Comparison of ENCODE assay signal across 19 cellular contexts in the genomic region with DNA sequence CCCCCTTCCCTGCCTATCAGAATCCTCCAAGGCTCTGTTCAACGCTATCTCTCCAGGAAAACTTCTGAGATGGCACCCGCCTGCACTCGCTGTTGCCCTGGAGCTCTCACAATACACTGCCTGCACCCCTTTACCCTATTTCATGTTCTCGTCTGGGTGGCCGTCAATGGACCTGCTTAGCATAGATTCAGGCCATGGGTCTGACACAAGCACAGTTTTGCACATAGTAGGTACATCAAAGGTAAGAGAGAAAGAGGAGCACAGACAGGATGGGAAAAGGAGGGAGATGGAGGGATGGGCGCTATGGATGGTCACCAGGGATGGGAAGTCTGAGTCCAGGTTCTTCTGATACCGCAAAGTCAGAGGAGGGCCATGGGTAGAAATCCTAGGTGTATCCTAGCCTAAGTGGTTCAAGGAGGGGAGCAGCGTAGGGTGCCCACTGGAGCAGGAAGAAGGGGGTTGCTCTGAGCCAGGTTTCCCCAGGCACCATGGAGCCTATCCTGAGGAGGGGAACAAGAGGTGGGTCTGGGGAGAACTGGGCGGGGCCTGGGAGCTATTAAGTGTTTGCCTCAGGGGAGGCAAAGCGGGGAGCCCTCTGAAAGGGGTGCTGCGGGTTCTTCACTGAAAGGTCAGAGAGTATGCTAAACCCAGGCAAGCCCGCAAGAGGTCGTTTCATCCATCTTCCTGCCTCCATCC.
"Had no signal": no experiment of that assay in that cellular context is flagged by ENCODE, and none has a peak within 500 bp of the region (broad histone marks: within the 10 kb centered on the region; RNA-seq: fewer than 3 reads in every experiment).

No MANE protein-coding gene starts in this region.

- H3K27ac ChIP-seq: brain microvascular endothelial cell, colonic mucosa, gastrocnemius medialis, heart left ventricle, neutrophil, WERI-Rb-1 had no signal

- H3K9me3 ChIP-seq: colonic mucosa, gastrocnemius medialis, heart left ventricle, neutrophil had no signal

- H3K4me1 ChIP-seq: colonic mucosa had no signal

- DNase-seq: activated CD4-positive, alpha-beta T cell treated with anti-CD3 and anti-CD28 coated beads for 1 hour; activated CD4-positive, alpha-beta T cell treated with anti-CD3 and anti-CD28 coated beads, Interleukin-2, amount 50 U/mL, for 4 hours; activated naive CD4-positive, alpha-beta T cell; activated naive CD8-positive, alpha-beta T cell treated with anti-CD3 and anti-CD28 coated beads for 36 hours; anterior cingulate cortex; brain microvascular endothelial cell; colonic mucosa; gastrocnemius medialis; naive thymus-derived CD8-positive, alpha-beta T cell; stimulated activated CD4-positive, alpha-beta T cell treated with anti-CD3 and anti-CD28 coated beads, Interleukin-12 subunit alpha, Interleukin-12 subunit beta, amount 100 ng/mL, for 4 hours; stimulated activated CD4-positive, alpha-beta T cell treated with anti-CD3 and anti-CD28 coated beads, Interleukin-1b, Interleukin-23, amount 100 ng/mL, for 48 hours; stimulated activated CD8-positive, alpha-beta memory T cell treated with anti-CD3 and anti-CD28 coated beads, Interleukin-4, amount 100 ng/mL, for 48 hours; stimulated activated naive CD4-positive, alpha-beta T cell; T-helper 2 cell had no signal

- H3K4me3 ChIP-seq: colonic mucosa, gastrocnemius medialis, heart left ventricle had no signal

- H3K36me3 ChIP-seq: brain microvascular endothelial cell, colonic mucosa, gastrocnemius medialis, heart left ventricle, neutrophil, WERI-Rb-1 had no signal

- ATAC-seq: esophagus mucosa; gastrocnemius medialis; heart left ventricle; naive thymus-derived CD8-positive, alpha-beta T cell had no signal

- FAIRE-seq: urothelium cell line had no signal

- H3K27me3 ChIP-seq: brain microvascular endothelial cell, colonic mucosa, gastrocnemius medialis, heart left ventricle had no signal
